Comparison of ENCODE assay signal across 1 cellular context in the genomic region with DNA sequence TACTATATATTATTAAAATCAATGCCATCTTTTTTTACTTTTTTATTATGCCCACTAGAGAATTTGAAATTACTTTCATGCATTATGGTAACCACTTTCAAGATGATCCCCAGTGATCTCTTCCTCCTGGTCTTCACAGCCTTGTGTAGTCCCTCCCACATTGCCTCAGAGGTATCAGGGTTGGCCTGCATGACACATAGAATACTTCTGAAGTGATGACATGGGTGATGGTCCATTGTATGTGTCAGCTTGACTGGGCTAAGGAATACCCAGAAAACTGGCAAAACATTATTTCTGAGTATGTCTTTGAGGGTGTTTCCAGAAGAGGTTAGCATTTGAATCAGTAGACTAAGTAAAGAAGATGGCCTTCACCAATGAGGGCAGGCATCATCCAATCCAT.
TF ChIP-seq lines count a peak whose summit lies in the region.

No MANE protein-coding gene starts in this region.

TF ChIP-seq in HepG2, 621 proteins besides CTCF, POLR2A, EP300 and RAD21:
- no peak for TF ChIP-seq HDAC6 (IDR thresholded peaks at IDR 0.05; ENCODE audit: low read depth, low read length)
- TF ChIP-seq KDM4B (CRISPR knock-in tag; IDR thresholded peaks at IDR 0.05), result no peak
- TF ChIP-seq, protein P1, sequence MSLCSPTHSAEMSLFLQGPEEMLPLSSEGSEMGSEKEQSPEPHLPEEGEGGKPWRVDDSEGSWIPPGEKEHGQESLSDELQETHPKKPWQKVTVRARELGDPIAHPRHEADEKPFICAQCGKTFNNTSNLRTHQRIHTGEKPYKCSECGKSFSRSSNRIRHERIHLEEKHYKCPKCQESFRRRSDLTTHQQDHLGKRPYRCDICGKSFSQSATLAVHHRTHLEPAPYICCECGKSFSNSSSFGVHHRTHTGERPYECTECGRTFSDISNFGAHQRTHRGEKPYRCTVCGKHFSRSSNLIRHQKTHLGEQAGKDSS (CRISPR knock-in tag; IDR thresholded peaks at IDR 0.05; ENCODE audit: borderline replicate concordance, low read depth), result no peak
- no peak for TF ChIP-seq SP2 (CRISPR knock-in tag; IDR thresholded peaks at IDR 0.05)
- TF ChIP-seq ONECUT2 (CRISPR knock-in tag; IDR thresholded peaks at IDR 0.05), result no peak
- no peak for TF ChIP-seq SOX13 (IDR thresholded peaks at IDR 0.05)
- no peak for TF ChIP-seq SOX13 (CRISPR knock-in tag; conservative IDR thresholded peaks at IDR 0.05 in 1 of 2, IDR thresholded peaks at IDR 0.05 in 1 of 2)
- TF ChIP-seq, protein P2, sequence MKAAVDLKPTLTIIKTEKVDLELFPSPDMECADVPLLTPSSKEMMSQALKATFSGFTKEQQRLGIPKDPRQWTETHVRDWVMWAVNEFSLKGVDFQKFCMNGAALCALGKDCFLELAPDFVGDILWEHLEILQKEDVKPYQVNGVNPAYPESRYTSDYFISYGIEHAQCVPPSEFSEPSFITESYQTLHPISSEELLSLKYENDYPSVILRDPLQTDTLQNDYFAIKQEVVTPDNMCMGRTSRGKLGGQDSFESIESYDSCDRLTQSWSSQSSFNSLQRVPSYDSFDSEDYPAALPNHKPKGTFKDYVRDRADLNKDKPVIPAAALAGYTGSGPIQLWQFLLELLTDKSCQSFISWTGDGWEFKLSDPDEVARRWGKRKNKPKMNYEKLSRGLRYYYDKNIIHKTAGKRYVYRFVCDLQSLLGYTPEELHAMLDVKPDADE (CRISPR knock-in tag; IDR thresholded peaks at IDR 0.05), result no peak
- TF ChIP-seq ELF3 (CRISPR knock-in tag; IDR thresholded peaks at IDR 0.05), result no peak
- no peak for TF ChIP-seq ZNF350 (CRISPR knock-in tag; IDR thresholded peaks at IDR 0.05; ENCODE audit: borderline replicate concordance, low read depth)
- TF ChIP-seq RBAK (CRISPR knock-in tag; IDR thresholded peaks at IDR 0.05), result no peak
- TF ChIP-seq, protein P3, sequence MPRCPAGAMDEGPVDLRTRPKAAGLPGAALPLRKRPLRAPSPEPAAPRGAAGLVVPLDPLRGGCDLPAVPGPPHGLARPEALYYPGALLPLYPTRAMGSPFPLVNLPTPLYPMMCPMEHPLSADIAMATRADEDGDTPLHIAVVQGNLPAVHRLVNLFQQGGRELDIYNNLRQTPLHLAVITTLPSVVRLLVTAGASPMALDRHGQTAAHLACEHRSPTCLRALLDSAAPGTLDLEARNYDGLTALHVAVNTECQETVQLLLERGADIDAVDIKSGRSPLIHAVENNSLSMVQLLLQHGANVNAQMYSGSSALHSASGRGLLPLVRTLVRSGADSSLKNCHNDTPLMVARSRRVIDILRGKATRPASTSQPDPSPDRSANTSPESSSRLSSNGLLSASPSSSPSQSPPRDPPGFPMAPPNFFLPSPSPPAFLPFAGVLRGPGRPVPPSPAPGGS (CRISPR knock-in tag; IDR thresholded peaks at IDR 0.05), result no peak
- TF ChIP-seq, protein P4, sequence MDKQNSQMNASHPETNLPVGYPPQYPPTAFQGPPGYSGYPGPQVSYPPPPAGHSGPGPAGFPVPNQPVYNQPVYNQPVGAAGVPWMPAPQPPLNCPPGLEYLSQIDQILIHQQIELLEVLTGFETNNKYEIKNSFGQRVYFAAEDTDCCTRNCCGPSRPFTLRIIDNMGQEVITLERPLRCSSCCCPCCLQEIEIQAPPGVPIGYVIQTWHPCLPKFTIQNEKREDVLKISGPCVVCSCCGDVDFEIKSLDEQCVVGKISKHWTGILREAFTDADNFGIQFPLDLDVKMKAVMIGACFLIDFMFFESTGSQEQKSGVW (CRISPR knock-in tag; IDR thresholded peaks at IDR 0.05; ENCODE audit: borderline replicate concordance), result no peak
- TF ChIP-seq HNRNPLL (IDR thresholded peaks at IDR 0.05; ENCODE audit: low read depth, low read length, poor library complexity, severe bottlenecking), result no peak
- no peak for TF ChIP-seq SKI (IDR thresholded peaks at IDR 0.05; ENCODE audit: partially characterized antibody)
- TF ChIP-seq, protein P5, sequence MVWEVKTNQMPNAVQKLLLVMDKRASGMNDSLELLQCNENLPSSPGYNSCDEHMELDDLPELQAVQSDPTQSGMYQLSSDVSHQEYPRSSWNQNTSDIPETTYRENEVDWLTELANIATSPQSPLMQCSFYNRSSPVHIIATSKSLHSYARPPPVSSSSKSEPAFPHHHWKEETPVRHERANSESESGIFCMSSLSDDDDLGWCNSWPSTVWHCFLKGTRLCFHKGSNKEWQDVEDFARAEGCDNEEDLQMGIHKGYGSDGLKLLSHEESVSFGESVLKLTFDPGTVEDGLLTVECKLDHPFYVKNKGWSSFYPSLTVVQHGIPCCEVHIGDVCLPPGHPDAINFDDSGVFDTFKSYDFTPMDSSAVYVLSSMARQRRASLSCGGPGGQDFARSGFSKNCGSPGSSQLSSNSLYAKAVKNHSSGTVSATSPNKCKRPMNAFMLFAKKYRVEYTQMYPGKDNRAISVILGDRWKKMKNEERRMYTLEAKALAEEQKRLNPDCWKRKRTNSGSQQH (CRISPR knock-in tag; IDR thresholded peaks at IDR 0.05; ENCODE audit: low read depth), result no peak
TF ChIP-seq in HepG2: peak in this region for 0.
